16 cellular contexts compared by ENCODE assay signal in genomic region chr2:141508806-141509595, GRCh38.
A peak's percentile ranks its signal among the peaks of the same experiment; 100 is the strongest.
DNase-seq lines count a peak whose midpoint lies in the region; ATAC-seq, FAIRE-seq and TF ChIP-seq lines count a peak whose summit lies in the region.
"Had no signal": no experiment of that assay in that cellular context is flagged by ENCODE, and none has a peak within 500 bp of the region (broad histone marks: within the 10 kb centered on the region; RNA-seq: fewer than 3 reads in every experiment).

No MANE protein-coding gene starts in this region.

- FAIRE-seq in GM12892 (lab: Jason Lieb, UNC), result no peak

- H3K27me3 Mint-ChIP-seq in activated T-helper 1 cell treated with anti-CD3 and anti-CD28 coated beads, Interleukin-12 subunit alpha, Interleukin-12 subunit beta, Interleukin-2, Interleukin-4 antibody, amounts not matched to agents 30 ng/mL and 10 ng/mL and 1 ng/mL, durations not matched to agents 14 hours and 24 hours and 36 hours (ENCODE audit: insufficient read depth), result no peaks in the 10 kb centered on the region
- H3K27me3 Mint-ChIP-seq: CD4-positive, alpha-beta T cell had no signal

- peaks cover under 1% of the 10 kb centered on the region for H3K9me3 Mint-ChIP-seq in activated T-helper 1 cell treated with anti-CD3 and anti-CD28 coated beads, Interleukin-12 subunit alpha, Interleukin-12 subunit beta, Interleukin-2, Interleukin-4 antibody, amounts not matched to agents 30 ng/mL and 10 ng/mL and 1 ng/mL, durations not matched to agents 14 hours and 24 hours and 36 hours

- peak; percentile 59 for DNase-seq in NCI-H460 (ENCODE audit: extremely low read depth, low read depth)
- peak; percentile 46 for DNase-seq in cerebellar cortex (ENCODE audit: low spot score)
- peak; percentile 84 for DNase-seq in medulla oblongata (ENCODE audit: extremely low spot score)
- no peak for DNase-seq in activated gamma-delta T cell (lab: John Stamatoyannopoulos, UW)
- no peak for DNase-seq in activated T-helper 1 cell treated with anti-CD3 and anti-CD28 coated beads, Interleukin-12 subunit alpha, Interleukin-12 subunit beta, Interleukin-2, Interleukin-4 antibody, amounts not matched to agents 30 ng/mL and 10 ng/mL and 1 ng/mL, durations not matched to agents 14 hours and 24 hours and 36 hours (ENCODE audit: low spot score)
- DNase-seq in GM12892 (ENCODE audit: insufficient read length), result no peak
- DNase-seq: BE2C; CD4-positive, alpha-beta T cell; DMS53; H7; NCI-H1105 treated with DMSO at 0.1 percent for 48 hours; NCI-H1694 treated with DMSO at 0.1 percent for 48 hours; NCI-H2107; NCI-H2227 treated with DMSO at 0.1 percent for 48 hours; NCI-H526 had no signal

- no peak for ATAC-seq in HG03469 (IDR thresholded peaks at IDR 0.05; ENCODE audit: unreplicated experiment)

- no peaks in the 10 kb centered on the region for H3K36me3 Mint-ChIP-seq in activated T-helper 1 cell treated with anti-CD3 and anti-CD28 coated beads, Interleukin-12 subunit alpha, Interleukin-12 subunit beta, Interleukin-2, Interleukin-4 antibody, amounts not matched to agents 30 ng/mL and 10 ng/mL and 1 ng/mL, durations not matched to agents 14 hours and 24 hours and 36 hours (ENCODE audit: low read depth)

- no peak for TF ChIP-seq POLR2A in GM12892 (IDR thresholded peaks at IDR 0.05; ENCODE audit: low read depth, low read length)

- intact Hi-C loops in activated T-helper 1 cell treated with anti-CD3 and anti-CD28 coated beads, Interleukin-12 subunit alpha, Interleukin-12 subunit beta, Interleukin-2, Interleukin-4 antibody, amounts not matched to agents 30 ng/mL and 10 ng/mL and 1 ng/mL, durations not matched to agents 14 hours and 24 hours and 36 hours (cut with micrococcal nuclease), result no loop called here

- no peaks in the 10 kb centered on the region for H3K4me1 Mint-ChIP-seq in activated T-helper 1 cell treated with anti-CD3 and anti-CD28 coated beads, Interleukin-12 subunit alpha, Interleukin-12 subunit beta, Interleukin-2, Interleukin-4 antibody, amounts not matched to agents 30 ng/mL and 10 ng/mL and 1 ng/mL, durations not matched to agents 14 hours and 24 hours and 36 hours (ENCODE audit: low read depth)

- H3K27ac Mint-ChIP-seq in activated T-helper 1 cell treated with anti-CD3 and anti-CD28 coated beads, Interleukin-12 subunit alpha, Interleukin-12 subunit beta, Interleukin-2, Interleukin-4 antibody, amounts not matched to agents 30 ng/mL and 10 ng/mL and 1 ng/mL, durations not matched to agents 14 hours and 24 hours and 36 hours, result no peak overlapping the region
- H3K27ac Mint-ChIP-seq: CD4-positive, alpha-beta T cell had no signal

- no peak overlapping the region for H3K4me3 Mint-ChIP-seq in activated T-helper 1 cell treated with anti-CD3 and anti-CD28 coated beads, Interleukin-12 subunit alpha, Interleukin-12 subunit beta, Interleukin-2, Interleukin-4 antibody, amounts not matched to agents 30 ng/mL and 10 ng/mL and 1 ng/mL, durations not matched to agents 14 hours and 24 hours and 36 hours
- H3K4me3 Mint-ChIP-seq: CD4-positive, alpha-beta T cell had no signal

Comparison
In these comparisons a context has a peak if more than half of its experiments do, and no peak if none do; other contexts are left out.
1. DNase-seq: peak in NCI-H460 (single experiment), cerebellar cortex (single experiment) and medulla oblongata (single experiment); none in activated gamma-delta T cell (single experiment), activated T-helper 1 cell treated with anti-CD3 and anti-CD28 coated beads, Interleukin-12 subunit alpha, Interleukin-12 subunit beta, Interleukin-2, Interleukin-4 antibody, amounts not matched to agents 30 ng/mL and 10 ng/mL and 1 ng/mL, durations not matched to agents 14 hours and 24 hours and 36 hours (single experiment) and GM12892 (single experiment).